ENCODE assay signal across 22 cellular contexts in genomic region chr6:149062653-149063348, GRCh38.
"Had no signal": no experiment of that assay in that cellular context is flagged by ENCODE, and none has a peak within 500 bp of the region (broad histone marks: within the 10 kb centered on the region; RNA-seq: fewer than 3 reads in every experiment).

No MANE protein-coding gene starts in this region.

- FAIRE-seq: keratinocyte, small intestine had no signal

- H3K9me3 ChIP-seq: colonic mucosa, left ventricle myocardium inferior, neutrophil, transverse colon had no signal

- H3K9me3 Mint-ChIP-seq: activated T-cell treated with anti-CD3 and anti-CD28 coated beads, Interleukin-2, amount 50 U/mL, for 72 hours; natural killer cell had no signal

- DNase-seq: activated CD4-positive, alpha-beta T cell treated with anti-CD3 and anti-CD28 coated beads, Interleukin-2, amount 50 U/mL, for 4 hours; activated naive CD4-positive, alpha-beta T cell; activated naive CD8-positive, alpha-beta T cell treated with anti-CD3 and anti-CD28 coated beads, Interleukin-2, amount 10 ng/mL, durations not matched to agents 7 days and 5 days; activated T-cell treated with anti-CD3 and anti-CD28 coated beads, Interleukin-2, amount 50 U/mL, for 72 hours; central memory CD4-positive, alpha-beta T cell; colonic mucosa; left ventricle myocardium inferior; natural killer cell; retina; stimulated activated CD4-positive, alpha-beta T cell treated with anti-CD3 and anti-CD28 coated beads, Interleukin-4, amount 100 ng/mL, for 24 hours; stimulated activated naive CD4-positive, alpha-beta T cell; T-helper 9 cell; transverse colon had no signal

- H3K27ac Mint-ChIP-seq: activated naive CD8-positive, alpha-beta T cell treated with anti-CD3 and anti-CD28 coated beads, Interleukin-2, amount 10 ng/mL, durations not matched to agents 7 days and 5 days; activated T-cell treated with anti-CD3 and anti-CD28 coated beads, Interleukin-2, amount 50 U/mL, for 72 hours; brain; memory B cell; natural killer cell had no signal

- H3K36me3 Mint-ChIP-seq: brain, memory B cell, natural killer cell had no signal

- H3K36me3 ChIP-seq: colonic mucosa, left ventricle myocardium inferior, neutrophil, transverse colon had no signal

- H3K27me3 Mint-ChIP-seq: activated naive CD8-positive, alpha-beta T cell treated with anti-CD3 and anti-CD28 coated beads, Interleukin-2, amount 10 ng/mL, durations not matched to agents 7 days and 5 days; memory B cell had no signal

- H3K79me2 ChIP-seq: hepatocyte, parathyroid adenoma had no signal

- H3K4me3 ChIP-seq: colonic mucosa, hepatocyte, left ventricle myocardium inferior, transverse colon had no signal

- H3K4me2 ChIP-seq: hepatocyte had no signal

- H3K9ac ChIP-seq: parathyroid adenoma had no signal

- H3K27ac ChIP-seq: colonic mucosa, hepatocyte, left ventricle myocardium inferior, neutrophil, parathyroid adenoma, transverse colon had no signal

- ATAC-seq: activated CD4-positive, CD25-positive, alpha-beta regulatory T cell treated with anti-CD3 and anti-CD28 coated beads, Interleukin-2, amount 50 U/mL, for 24 hours; activated T-cell treated with anti-CD3 and anti-CD28 coated beads, Interleukin-2, amount 50 U/mL, for 72 hours; esophagus mucosa; natural killer cell had no signal

- H3K27me3 ChIP-seq: colonic mucosa, hepatocyte, transverse colon had no signal

- H2AFZ ChIP-seq: hepatocyte, parathyroid adenoma had no signal

- H3K4me3 Mint-ChIP-seq: activated naive CD8-positive, alpha-beta T cell treated with anti-CD3 and anti-CD28 coated beads, Interleukin-2, amount 10 ng/mL, durations not matched to agents 7 days and 5 days; activated T-cell treated with anti-CD3 and anti-CD28 coated beads, Interleukin-2, amount 50 U/mL, for 72 hours; brain; memory B cell; natural killer cell had no signal
